1 cellular context compared by ENCODE assay signal in the genomic region with DNA sequence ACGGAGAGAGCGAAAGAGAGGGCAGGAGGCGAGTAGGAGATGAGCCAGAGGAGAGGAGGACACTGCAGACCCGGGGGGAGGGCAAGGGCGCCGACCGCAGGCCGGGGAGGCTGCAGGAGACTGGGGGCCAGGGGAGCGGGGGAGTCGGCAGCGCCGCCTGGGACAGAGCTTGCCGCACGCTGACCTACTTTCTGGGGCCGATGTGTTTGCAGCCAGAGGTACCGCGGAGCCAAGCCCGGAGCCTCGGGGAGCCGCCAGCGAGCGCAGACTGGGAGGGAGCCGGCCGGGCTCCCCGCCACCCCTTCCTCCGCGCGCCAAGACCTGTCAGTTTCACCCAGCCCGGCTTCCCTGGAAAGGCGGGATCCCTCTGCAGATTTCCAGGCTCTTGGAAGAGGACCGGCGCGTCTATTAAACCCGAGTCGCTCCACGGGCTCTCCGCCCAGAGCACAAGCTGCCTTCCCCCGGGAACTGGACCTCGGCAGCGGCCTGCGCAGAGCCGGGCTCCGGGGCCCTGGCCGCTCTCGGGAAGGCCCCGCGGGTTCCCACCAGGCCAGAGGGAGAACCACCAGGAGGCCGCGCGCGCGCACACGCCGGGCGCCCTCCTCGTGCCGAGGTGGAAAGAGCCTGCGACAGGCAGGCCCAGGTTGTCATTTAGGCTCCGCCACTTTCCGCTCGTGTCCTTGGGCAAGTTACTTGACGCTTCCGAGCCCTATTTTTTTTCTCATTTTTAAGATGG.
TF ChIP-seq lines count a peak whose summit lies in the region.

No MANE protein-coding gene starts in this region.

TF ChIP-seq in HepG2, 621 proteins besides CTCF, POLR2A, EP300 and RAD21 (continued from another document and continues in another):
- TF ChIP-seq, protein P1, sequence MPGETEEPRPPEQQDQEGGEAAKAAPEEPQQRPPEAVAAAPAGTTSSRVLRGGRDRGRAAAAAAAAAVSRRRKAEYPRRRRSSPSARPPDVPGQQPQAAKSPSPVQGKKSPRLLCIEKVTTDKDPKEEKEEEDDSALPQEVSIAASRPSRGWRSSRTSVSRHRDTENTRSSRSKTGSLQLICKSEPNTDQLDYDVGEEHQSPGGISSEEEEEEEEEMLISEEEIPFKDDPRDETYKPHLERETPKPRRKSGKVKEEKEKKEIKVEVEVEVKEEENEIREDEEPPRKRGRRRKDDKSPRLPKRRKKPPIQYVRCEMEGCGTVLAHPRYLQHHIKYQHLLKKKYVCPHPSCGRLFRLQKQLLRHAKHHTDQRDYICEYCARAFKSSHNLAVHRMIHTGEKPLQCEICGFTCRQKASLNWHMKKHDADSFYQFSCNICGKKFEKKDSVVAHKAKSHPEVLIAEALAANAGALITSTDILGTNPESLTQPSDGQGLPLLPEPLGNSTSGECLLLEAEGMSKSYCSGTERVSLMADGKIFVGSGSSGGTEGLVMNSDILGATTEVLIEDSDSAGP (CRISPR knock-in tag; IDR thresholded peaks at IDR 0.05; ENCODE audit: borderline replicate concordance) = peak; percentile 63; the same call in 1 of the 2 replicates
- TF ChIP-seq, protein P2, sequence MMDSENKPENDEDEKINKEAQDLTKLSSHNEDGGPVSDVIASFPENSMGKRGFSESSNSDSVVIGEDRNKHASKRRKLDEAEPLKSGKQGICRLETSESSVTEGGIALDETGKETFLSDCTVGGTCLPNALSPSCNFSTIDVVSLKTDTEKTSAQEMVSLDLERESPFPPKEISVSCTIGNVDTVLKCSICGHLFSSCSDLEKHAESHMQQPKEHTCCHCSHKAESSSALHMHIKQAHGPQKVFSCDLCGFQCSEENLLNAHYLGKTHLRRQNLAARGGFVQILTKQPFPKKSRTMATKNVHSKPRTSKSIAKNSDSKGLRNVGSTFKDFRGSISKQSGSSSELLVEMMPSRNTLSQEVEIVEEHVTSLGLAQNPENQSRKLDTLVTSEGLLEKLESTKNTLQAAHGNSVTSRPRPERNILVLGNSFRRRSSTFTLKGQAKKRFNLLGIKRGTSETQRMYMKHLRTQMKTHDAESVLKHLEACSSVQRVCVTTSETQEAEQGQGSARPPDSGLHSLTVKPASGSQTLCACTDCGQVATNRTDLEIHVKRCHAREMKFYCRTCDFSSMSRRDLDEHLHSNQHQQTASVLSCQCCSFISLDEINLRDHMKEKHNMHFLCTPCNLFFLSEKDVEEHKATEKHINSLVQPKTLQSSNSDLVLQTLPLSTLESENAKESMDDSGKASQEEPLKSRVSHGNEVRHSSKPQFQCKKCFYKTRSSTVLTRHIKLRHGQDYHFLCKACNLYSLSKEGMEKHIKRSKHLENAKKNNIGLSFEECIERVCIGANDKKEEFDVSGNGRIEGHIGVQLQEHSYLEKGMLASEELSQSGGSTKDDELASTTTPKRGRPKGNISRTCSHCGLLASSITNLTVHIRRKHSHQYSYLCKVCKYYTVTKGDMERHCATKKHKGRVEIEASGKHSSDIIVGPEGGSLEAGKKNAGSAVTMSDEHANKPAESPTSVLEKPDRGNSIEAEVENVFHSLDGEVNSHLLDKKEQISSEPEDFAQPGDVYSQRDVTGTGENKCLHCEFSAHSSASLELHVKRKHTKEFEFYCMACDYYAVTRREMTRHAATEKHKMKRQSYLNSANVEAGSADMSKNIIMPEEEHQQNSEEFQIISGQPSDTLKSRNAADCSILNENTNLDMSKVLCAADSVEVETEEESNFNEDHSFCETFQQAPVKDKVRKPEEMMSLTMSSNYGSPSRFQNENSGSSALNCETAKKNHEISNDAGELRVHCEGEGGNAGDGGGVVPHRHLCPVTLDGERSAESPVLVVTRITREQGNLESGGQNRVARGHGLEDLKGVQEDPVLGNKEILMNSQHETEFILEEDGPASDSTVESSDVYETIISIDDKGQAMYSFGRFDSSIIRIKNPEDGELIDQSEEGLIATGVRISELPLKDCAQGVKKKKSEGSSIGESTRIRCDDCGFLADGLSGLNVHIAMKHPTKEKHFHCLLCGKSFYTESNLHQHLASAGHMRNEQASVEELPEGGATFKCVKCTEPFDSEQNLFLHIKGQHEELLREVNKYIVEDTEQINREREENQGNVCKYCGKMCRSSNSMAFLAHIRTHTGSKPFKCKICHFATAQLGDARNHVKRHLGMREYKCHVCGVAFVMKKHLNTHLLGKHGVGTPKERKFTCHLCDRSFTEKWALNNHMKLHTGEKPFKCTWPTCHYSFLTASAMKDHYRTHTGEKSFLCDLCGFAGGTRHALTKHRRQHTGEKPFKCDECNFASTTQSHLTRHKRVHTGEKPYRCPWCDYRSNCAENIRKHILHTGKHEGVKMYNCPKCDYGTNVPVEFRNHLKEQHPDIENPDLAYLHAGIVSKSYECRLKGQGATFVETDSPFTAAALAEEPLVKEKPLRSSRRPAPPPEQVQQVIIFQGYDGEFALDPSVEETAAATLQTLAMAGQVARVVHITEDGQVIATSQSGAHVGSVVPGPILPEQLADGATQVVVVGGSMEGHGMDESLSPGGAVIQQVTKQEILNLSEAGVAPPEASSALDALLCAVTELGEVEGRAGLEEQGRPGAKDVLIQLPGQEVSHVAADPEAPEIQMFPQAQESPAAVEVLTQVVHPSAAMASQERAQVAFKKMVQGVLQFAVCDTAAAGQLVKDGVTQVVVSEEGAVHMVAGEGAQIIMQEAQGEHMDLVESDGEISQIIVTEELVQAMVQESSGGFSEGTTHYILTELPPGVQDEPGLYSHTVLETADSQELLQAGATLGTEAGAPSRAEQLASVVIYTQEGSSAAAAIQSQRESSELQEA (CRISPR knock-in tag; IDR thresholded peaks at IDR 0.05; ENCODE audit: not compliant biosample characterization) = peak; percentile 64
- TF ChIP-seq AHR (CRISPR knock-in tag; IDR thresholded peaks at IDR 0.05) (0 out of 2 replicates have a peak, but pooled peaks have one; percentile 18), ZBTB39 (CRISPR knock-in tag; IDR thresholded peaks at IDR 0.05) (0 out of 2 replicates have a peak, but pooled peaks have one; percentile 68), SMAD3 (CRISPR knock-in tag; IDR thresholded peaks at IDR 0.05) (0 out of 2 replicates have a peak, but pooled peaks have one; percentile 46), ZSCAN9 (CRISPR knock-in tag; IDR thresholded peaks at IDR 0.05; ENCODE audit: borderline replicate concordance) (no peak; the same call in 1 of the 2 replicates), JARID2 (CRISPR knock-in tag; IDR thresholded peaks at IDR 0.05; ENCODE audit: insufficient replicate concordance) (no peak), ZNF451 (CRISPR knock-in tag; IDR thresholded peaks at IDR 0.05) (0 out of 2 replicates have a peak, but pooled peaks have one; percentile 42), IKZF5 (CRISPR knock-in tag; IDR thresholded peaks at IDR 0.05) (peak; percentile 21; the same call in 1 of the 2 replicates), GABPB1 (CRISPR knock-in tag; IDR thresholded peaks at IDR 0.05) (peak; percentile 70; the same call in 1 of the 2 replicates), CSRNP1 (CRISPR knock-in tag; IDR thresholded peaks at IDR 0.05) (peak; percentile 17; the same call in 1 of the 2 replicates), RBFOX2 (IDR thresholded peaks at IDR 0.05; ENCODE audit: low read depth, low read length) (0 out of 2 replicates have a peak, but pooled peaks have one; percentile 28), ZNF773 (CRISPR knock-in tag; IDR thresholded peaks at IDR 0.05; ENCODE audit: borderline replicate concordance) (peak; percentile 69; the same call in 1 of the 2 replicates), REPIN1 (CRISPR knock-in tag; IDR thresholded peaks at IDR 0.05; ENCODE audit: borderline replicate concordance, low read depth) (peak; percentile 44; the same call in 1 of the 2 replicates), ZNF7 (CRISPR knock-in tag; IDR thresholded peaks at IDR 0.05) (no peak)
- TF ChIP-seq, protein P3, sequence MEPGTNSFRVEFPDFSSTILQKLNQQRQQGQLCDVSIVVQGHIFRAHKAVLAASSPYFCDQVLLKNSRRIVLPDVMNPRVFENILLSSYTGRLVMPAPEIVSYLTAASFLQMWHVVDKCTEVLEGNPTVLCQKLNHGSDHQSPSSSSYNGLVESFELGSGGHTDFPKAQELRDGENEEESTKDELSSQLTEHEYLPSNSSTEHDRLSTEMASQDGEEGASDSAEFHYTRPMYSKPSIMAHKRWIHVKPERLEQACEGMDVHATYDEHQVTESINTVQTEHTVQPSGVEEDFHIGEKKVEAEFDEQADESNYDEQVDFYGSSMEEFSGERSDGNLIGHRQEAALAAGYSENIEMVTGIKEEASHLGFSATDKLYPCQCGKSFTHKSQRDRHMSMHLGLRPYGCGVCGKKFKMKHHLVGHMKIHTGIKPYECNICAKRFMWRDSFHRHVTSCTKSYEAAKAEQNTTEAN (CRISPR knock-in tag; conservative IDR thresholded peaks at IDR 0.05) = peak; percentile 63; the same call in 1 of the 2 replicates
- TF ChIP-seq, protein P4, sequence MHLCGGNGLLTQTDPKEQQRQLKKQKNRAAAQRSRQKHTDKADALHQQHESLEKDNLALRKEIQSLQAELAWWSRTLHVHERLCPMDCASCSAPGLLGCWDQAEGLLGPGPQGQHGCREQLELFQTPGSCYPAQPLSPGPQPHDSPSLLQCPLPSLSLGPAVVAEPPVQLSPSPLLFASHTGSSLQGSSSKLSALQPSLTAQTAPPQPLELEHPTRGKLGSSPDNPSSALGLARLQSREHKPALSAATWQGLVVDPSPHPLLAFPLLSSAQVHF (CRISPR knock-in tag; IDR thresholded peaks at IDR 0.05) = 0 out of 2 replicates have a peak, but pooled peaks have one; percentile 39
- TF ChIP-seq, protein P5, sequence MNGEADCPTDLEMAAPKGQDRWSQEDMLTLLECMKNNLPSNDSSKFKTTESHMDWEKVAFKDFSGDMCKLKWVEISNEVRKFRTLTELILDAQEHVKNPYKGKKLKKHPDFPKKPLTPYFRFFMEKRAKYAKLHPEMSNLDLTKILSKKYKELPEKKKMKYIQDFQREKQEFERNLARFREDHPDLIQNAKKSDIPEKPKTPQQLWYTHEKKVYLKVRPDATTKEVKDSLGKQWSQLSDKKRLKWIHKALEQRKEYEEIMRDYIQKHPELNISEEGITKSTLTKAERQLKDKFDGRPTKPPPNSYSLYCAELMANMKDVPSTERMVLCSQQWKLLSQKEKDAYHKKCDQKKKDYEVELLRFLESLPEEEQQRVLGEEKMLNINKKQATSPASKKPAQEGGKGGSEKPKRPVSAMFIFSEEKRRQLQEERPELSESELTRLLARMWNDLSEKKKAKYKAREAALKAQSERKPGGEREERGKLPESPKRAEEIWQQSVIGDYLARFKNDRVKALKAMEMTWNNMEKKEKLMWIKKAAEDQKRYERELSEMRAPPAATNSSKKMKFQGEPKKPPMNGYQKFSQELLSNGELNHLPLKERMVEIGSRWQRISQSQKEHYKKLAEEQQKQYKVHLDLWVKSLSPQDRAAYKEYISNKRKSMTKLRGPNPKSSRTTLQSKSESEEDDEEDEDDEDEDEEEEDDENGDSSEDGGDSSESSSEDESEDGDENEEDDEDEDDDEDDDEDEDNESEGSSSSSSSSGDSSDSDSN (CRISPR knock-in tag; IDR thresholded peaks at IDR 0.05) = peak; percentile 99
- TF ChIP-seq, protein P6, sequence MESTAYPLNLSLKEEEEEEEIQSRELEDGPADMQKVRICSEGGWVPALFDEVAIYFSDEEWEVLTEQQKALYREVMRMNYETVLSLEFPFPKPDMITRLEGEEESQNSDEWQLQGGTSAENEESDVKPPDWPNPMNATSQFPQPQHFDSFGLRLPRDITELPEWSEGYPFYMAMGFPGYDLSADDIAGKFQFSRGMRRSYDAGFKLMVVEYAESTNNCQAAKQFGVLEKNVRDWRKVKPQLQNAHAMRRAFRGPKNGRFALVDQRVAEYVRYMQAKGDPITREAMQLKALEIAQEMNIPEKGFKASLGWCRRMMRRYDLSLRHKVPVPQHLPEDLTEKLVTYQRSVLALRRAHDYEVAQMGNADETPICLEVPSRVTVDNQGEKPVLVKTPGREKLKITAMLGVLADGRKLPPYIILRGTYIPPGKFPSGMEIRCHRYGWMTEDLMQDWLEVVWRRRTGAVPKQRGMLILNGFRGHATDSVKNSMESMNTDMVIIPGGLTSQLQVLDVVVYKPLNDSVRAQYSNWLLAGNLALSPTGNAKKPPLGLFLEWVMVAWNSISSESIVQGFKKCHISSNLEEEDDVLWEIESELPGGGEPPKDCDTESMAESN (CRISPR knock-in tag; conservative IDR thresholded peaks at IDR 0.05) = peak; percentile 84
